In genomic region chr1:7128293-7128692, GRCh38 we compare ENCODE assay signal across 24 cellular contexts.
DNase-seq lines count a peak whose midpoint lies in the region; ATAC-seq and TF ChIP-seq lines count a peak whose summit lies in the region.
"Had no signal": no experiment of that assay in that cellular context is flagged by ENCODE, and none has a peak within 500 bp of the region (broad histone marks: within the 10 kb centered on the region; RNA-seq: fewer than 3 reads in every experiment).

No MANE protein-coding gene starts in this region.

- H4K20me1 ChIP-seq in BLaER1 (no peaks in the 10 kb centered on the region), Loucy (ENCODE audit: insufficient read depth, low read length, poor library complexity, severe bottlenecking) (no peaks in the 10 kb centered on the region), neural progenitor cell (ENCODE audit: low read depth) (no peaks in the 10 kb centered on the region)
- H4K20me1 ChIP-seq in BLaER1 treated with 17β-estradiol and CSF1 and Interleukin-3, amounts not matched to agents 10 nM and 100 nM = no peaks in the 10 kb centered on the region

- no peak for TF ChIP-seq EP300 in sigmoid colon (IDR thresholded peaks at IDR 0.05)

- H3K4me3 ChIP-seq in BLaER1 (0 out of 2 replicates have a peak overlapping the region, but pooled peaks have one; percentile 3), Loucy (ENCODE audit: low read length, poor library complexity, severe bottlenecking) (peak overlapping the region; percentile 31), neural progenitor cell (no peak overlapping the region), sigmoid colon (no peak overlapping the region)
- H3K4me3 ChIP-seq in BLaER1 treated with 17β-estradiol and CSF1 and Interleukin-3, amounts not matched to agents 10 nM and 100 nM = peak overlapping the region in 1 of 10 experiments; percentile 8; a peak in 1 of 20 replicates
- H3K4me3 ChIP-seq: GM12878 had no signal

- H3K27me3 ChIP-seq in BLaER1 (no peaks in the 10 kb centered on the region), Loucy (ENCODE audit: insufficient read depth, low read length, poor library complexity, severe bottlenecking) (no peaks in the 10 kb centered on the region), neural progenitor cell (no peaks in the 10 kb centered on the region), sigmoid colon (no peaks in the 10 kb centered on the region)
- no peaks in the 10 kb centered on the region for H3K27me3 ChIP-seq in BLaER1 treated with 17β-estradiol and CSF1 and Interleukin-3, amounts not matched to agents 10 nM and 100 nM
- H3K27me3 ChIP-seq: BE2C had no signal

- H3K4me1 ChIP-seq in BLaER1 (peaks cover 41% of the 10 kb centered on the region), Loucy (ENCODE audit: insufficient read depth, low read length, poor library complexity, severe bottlenecking) (peaks cover 20% of the 10 kb centered on the region), neural progenitor cell (no peaks in the 10 kb centered on the region), sigmoid colon (no peaks in the 10 kb centered on the region)
- peaks cover 12 to 39% (median 25%) of the 10 kb centered on the region in 10 experiments for H3K4me1 ChIP-seq in BLaER1 treated with 17β-estradiol and CSF1 and Interleukin-3, amounts not matched to agents 10 nM and 100 nM
- H3K4me1 ChIP-seq: BE2C had no signal

- peak overlapping the region; percentile 87 for H3K4me2 ChIP-seq in BLaER1
- H3K4me2 ChIP-seq in BLaER1 treated with 17β-estradiol and CSF1 and Interleukin-3, amounts not matched to agents 10 nM and 100 nM = peak overlapping the region; percentile 59 to 88 (median 74)
- H3K4me2 ChIP-seq in Loucy (ENCODE audit: low read depth, low read length, poor library complexity, severe bottlenecking) = peak overlapping the region; percentile 55
- no peak overlapping the region for H3K4me2 ChIP-seq in neural progenitor cell

- no peaks in the 10 kb centered on the region for H3K36me3 Mint-ChIP-seq in neural progenitor cell
- no peaks in the 10 kb centered on the region for H3K36me3 Mint-ChIP-seq in activated CD8-positive, alpha-beta memory T cell treated with anti-CD3 and anti-CD28 coated beads, Interleukin-2, amount 10 ng/mL, durations not matched to agents 7 days and 5 days
- H3K36me3 Mint-ChIP-seq: CD14-positive monocyte; CD4-positive, alpha-beta memory T cell; CD4-positive, CD25-positive, alpha-beta regulatory T cell; CD8-positive, alpha-beta memory T cell had no signal

- H2AFZ ChIP-seq in Loucy (ENCODE audit: low read length) = no peak overlapping the region
- H2AFZ ChIP-seq in neural progenitor cell (replicated peaks) = no peak overlapping the region

- peak overlapping the region; percentile 56; the same call in 1 of the 2 replicates for H3K9ac ChIP-seq in BLaER1
- H3K9ac ChIP-seq in BLaER1 treated with 17β-estradiol and CSF1 and Interleukin-3, amounts not matched to agents 10 nM and 100 nM = peak overlapping the region in 7 of 11 experiments; percentile 13 to 51 (median 37); a peak in 10 of 22 replicates
- peak overlapping the region; percentile 65 for H3K9ac ChIP-seq in Loucy (ENCODE audit: low read depth, low read length, poor library complexity, severe bottlenecking)
- no peak overlapping the region for H3K9ac ChIP-seq in neural progenitor cell

- no peaks in the 10 kb centered on the region for H3K27me3 Mint-ChIP-seq in neural progenitor cell (ENCODE audit: insufficient read depth, low read depth)
- H3K27me3 Mint-ChIP-seq in activated CD8-positive, alpha-beta memory T cell treated with anti-CD3 and anti-CD28 coated beads, Interleukin-2, amount 10 ng/mL, durations not matched to agents 7 days and 5 days = peaks cover 3% of the 10 kb centered on the region
- H3K27me3 Mint-ChIP-seq: CD4-positive, CD25-positive, alpha-beta regulatory T cell had no signal

- TF ChIP-seq CTCF in Loucy (conservative IDR thresholded peaks at IDR 0.05; ENCODE audit: low read length) = no peak
- no peak for TF ChIP-seq CTCF in neural progenitor cell (IDR thresholded peaks at IDR 0.05)
- TF ChIP-seq CTCF in sigmoid colon (IDR thresholded peaks at IDR 0.05) = no peak

- H3K27ac ChIP-seq in BLaER1 (peak overlapping the region; percentile 73), neural progenitor cell (no peak overlapping the region), sigmoid colon (no peak overlapping the region)
- H3K27ac ChIP-seq in BLaER1 treated with 17β-estradiol and CSF1 and Interleukin-3, amounts not matched to agents 10 nM and 100 nM = peak overlapping the region in 8 of 11 experiments; percentile 54 to 72 (median 63); a peak in 16 of 22 replicates

- H3K4me3 Mint-ChIP-seq in neural progenitor cell = no peak overlapping the region
- no peak overlapping the region for H3K4me3 Mint-ChIP-seq in activated CD8-positive, alpha-beta memory T cell treated with anti-CD3 and anti-CD28 coated beads, Interleukin-2, amount 10 ng/mL, durations not matched to agents 7 days and 5 days
- H3K4me3 Mint-ChIP-seq: CD14-positive monocyte; CD4-positive, alpha-beta memory T cell; CD4-positive, CD25-positive, alpha-beta regulatory T cell; CD8-positive, alpha-beta memory T cell had no signal

- intact Hi-C loops in sigmoid colon (cut with DNase I) = no loop called here

- DNase-seq in neural progenitor cell (ENCODE audit: low spot score) = peak; percentile 0
- DNase-seq in left lobe of liver (ENCODE audit: low spot score) = no peak
- no peak for DNase-seq in sigmoid colon
- no peak for DNase-seq in activated CD8-positive, alpha-beta memory T cell treated with anti-CD3 and anti-CD28 coated beads, Interleukin-2, amount 10 ng/mL, durations not matched to agents 7 days and 5 days
- DNase-seq: 8988T; ACHN; C1 segment of cervical spinal cord; CD4-positive, alpha-beta memory T cell; CD4-positive, CD25-positive, alpha-beta regulatory T cell; CD8-positive, alpha-beta memory T cell; COR-L47; DMS 273 treated with DMSO at 0.1 percent for 48 hours; DMS153; DMS53; DND-41; EL; GDM1 had no signal

- no peak for TF ChIP-seq POLR2A in sigmoid colon (IDR thresholded peaks at IDR 0.05)

- no peaks in the 10 kb centered on the region for H3F3A ChIP-seq in Loucy (ENCODE audit: low read depth)
- no peaks in the 10 kb centered on the region for H3F3A ChIP-seq in neural progenitor cell (ENCODE audit: low read depth)

- 88 to 89% methylated on average over 2 of the region's 2 CpGs for WGBS in sigmoid colon, 2 donors

- ATAC-seq in left lobe of liver (no peak), GM18870 (IDR thresholded peaks at IDR 0.05; ENCODE audit: unreplicated experiment) (no peak)
- ATAC-seq in activated CD8-positive, alpha-beta memory T cell treated with anti-CD3 and anti-CD28 coated beads, Interleukin-2, amount 10 ng/mL, durations not matched to agents 7 days and 5 days = no peak
- ATAC-seq: GM12878 had no signal

- no peaks in the 10 kb centered on the region for H3K4me1 Mint-ChIP-seq in neural progenitor cell
- H3K4me1 Mint-ChIP-seq in activated CD8-positive, alpha-beta memory T cell treated with anti-CD3 and anti-CD28 coated beads, Interleukin-2, amount 10 ng/mL, durations not matched to agents 7 days and 5 days = no peaks in the 10 kb centered on the region
- H3K4me1 Mint-ChIP-seq: CD4-positive, alpha-beta memory T cell; CD4-positive, CD25-positive, alpha-beta regulatory T cell; CD8-positive, alpha-beta memory T cell had no signal

- H3K36me3 ChIP-seq in BLaER1 (no peaks in the 10 kb centered on the region), Loucy (ENCODE audit: insufficient read depth, low read length) (no peaks in the 10 kb centered on the region), neural progenitor cell (no peaks in the 10 kb centered on the region), sigmoid colon (no peaks in the 10 kb centered on the region)
- H3K36me3 ChIP-seq in BLaER1 treated with 17β-estradiol and CSF1 and Interleukin-3, amounts not matched to agents 10 nM and 100 nM = no peaks in the 10 kb centered on the region
- H3K36me3 ChIP-seq: BE2C had no signal

- no peaks in the 10 kb centered on the region for H3K9me2 ChIP-seq in Loucy (replicated peaks; ENCODE audit: low read depth, low read length)

- H3K9me3 ChIP-seq in BLaER1 (0 out of 2 replicates have a peak, but pooled peaks cover 3% of the 10 kb centered on the region), Loucy (ENCODE audit: insufficient read depth, low read depth, low read length) (no peaks in the 10 kb centered on the region), neural progenitor cell (ENCODE audit: low read depth) (no peaks in the 10 kb centered on the region), sigmoid colon (peaks cover 0 to 4% (median 0%) of the 10 kb centered on the region in 4 donors)
- H3K9me3 ChIP-seq in BLaER1 treated with 17β-estradiol and CSF1 and Interleukin-3, amounts not matched to agents 10 nM and 100 nM (replicated peaks in 1 of 11) = no peaks in the 10 kb centered on the region; a peak in 1 of 22 replicates
- H3K9me3 ChIP-seq: BE2C had no signal

- H3K79me2 ChIP-seq in Loucy (ENCODE audit: insufficient read depth, low read length) (no peaks in the 10 kb centered on the region), neural progenitor cell (ENCODE audit: low read depth) (no peaks in the 10 kb centered on the region)

- H3K9me3 Mint-ChIP-seq in neural progenitor cell = no peaks in the 10 kb centered on the region
- no peaks in the 10 kb centered on the region for H3K9me3 Mint-ChIP-seq in activated CD8-positive, alpha-beta memory T cell treated with anti-CD3 and anti-CD28 coated beads, Interleukin-2, amount 10 ng/mL, durations not matched to agents 7 days and 5 days (ENCODE audit: low read depth)
- H3K9me3 Mint-ChIP-seq: CD8-positive, alpha-beta memory T cell had no signal

- no peak overlapping the region for H3K27ac Mint-ChIP-seq in neural progenitor cell
- H3K27ac Mint-ChIP-seq in activated CD8-positive, alpha-beta memory T cell treated with anti-CD3 and anti-CD28 coated beads, Interleukin-2, amount 10 ng/mL, durations not matched to agents 7 days and 5 days = no peak overlapping the region
- H3K27ac Mint-ChIP-seq: CD14-positive monocyte; CD4-positive, alpha-beta memory T cell; CD4-positive, CD25-positive, alpha-beta regulatory T cell; CD8-positive, alpha-beta memory T cell had no signal

- CTCF ChIA-PET in activated CD8-positive, alpha-beta memory T cell treated with anti-CD3 and anti-CD28 coated beads, Interleukin-2, amount 10 ng/mL, durations not matched to agents 7 days and 5 days (lab: Charles Lee) = no interaction called here

Comparison
In these comparisons a context has a peak if more than half of its experiments do, and no peak if none do; other contexts are left out.
1. H3K27ac ChIP-seq: peak in BLaER1 (single experiment) and BLaER1 treated with 17β-estradiol and CSF1 and Interleukin-3, amounts not matched to agents 10 nM and 100 nM (8 of 11); none in neural progenitor cell (single experiment) and sigmoid colon (0 of 4).
2. H3K4me3 ChIP-seq: peak in BLaER1 (single experiment) and Loucy (single experiment); none in neural progenitor cell (single experiment) and sigmoid colon (0 of 4).